Comparison of ENCODE assay signal across 8 cellular contexts in genomic region chr5:115842952-115843351, GRCh38. TPM values are rescaled to one million over a fixed set of nuclear protein-coding genes. Genes with fewer than 3 reads are reported as not detected.
A peak's percentile ranks its signal among the peaks of the same experiment; 100 is the strongest.
DNase-seq lines count a peak whose midpoint lies in the region; ATAC-seq, FAIRE-seq and TF ChIP-seq lines count a peak whose summit lies in the region.

No MANE protein-coding gene starts in this region.

- peak overlapping the region; percentile 92 for H3K27ac Mint-ChIP-seq in activated T-helper 17 cell treated with anti-CD3 and anti-CD28 coated beads, Interleukin-2, amount 50 U/mL, for 72 hours

- intact Hi-C loops in kidney (cut with DNase I) (no loop called here), thyroid gland (cut with DNase I) (no loop called here)

- DNase-seq in activated T-cell treated with anti-CD3 and anti-CD28 coated beads, Interleukin-2, amount 50 U/mL, for 4 hours: no peak
- no peak for DNase-seq in activated T-cell treated with anti-CD3 and anti-CD28 coated beads, Interleukin-2, amount 50 U/mL, for 48 hours
- DNase-seq in kidney (no peak), thyroid gland (no peak)

- no peak for TF ChIP-seq POLR2A in thyroid gland (IDR thresholded peaks at IDR 0.05)

- H3K36me3 ChIP-seq in kidney (ENCODE audit: control insufficient read depth in 1 of 2, insufficient read depth in 2 of 2, low read length in 2 of 2) (peaks cover 0 to 2% of the 10 kb centered on the region in 2 donors), thyroid gland (no peaks in the 10 kb centered on the region)

- 23 to 34% methylated on average over 3 of the region's 3 CpGs for WGBS in thyroid gland, 2 donors

- no peaks in the 10 kb centered on the region for H3K27me3 Mint-ChIP-seq in activated T-cell treated with anti-CD3 and anti-CD28 coated beads, Interleukin-2, amount 50 U/mL, for 4 hours (ENCODE audit: low read depth)
- H3K27me3 Mint-ChIP-seq in activated T-helper 17 cell treated with anti-CD3 and anti-CD28 coated beads, Interleukin-2, amount 50 U/mL, for 72 hours: no peaks in the 10 kb centered on the region

- H3K4me3 ChIP-seq in kidney (ENCODE audit: low read length in 2 of 2): peak overlapping the region; percentile 71 to 96
- H3K4me3 ChIP-seq in thyroid gland (replicated peaks in 1 of 3): peak overlapping the region in 2 of 3 donors; percentile 52 to 73

- no peak for ATAC-seq in activated T-cell treated with anti-CD3 and anti-CD28 coated beads, Interleukin-2, amount 50 U/mL, for 4 hours
- no peak for ATAC-seq in activated T-helper 17 cell treated with anti-CD3 and anti-CD28 coated beads, Interleukin-2, amount 50 U/mL, for 72 hours (replicated peaks)
- ATAC-seq in HG03097 (IDR thresholded peaks at IDR 0.05; ENCODE audit: low FRiP score, unreplicated experiment): no peak
- ATAC-seq in GM21381 (IDR thresholded peaks at IDR 0.05; ENCODE audit: unreplicated experiment): no peak
- no peak for ATAC-seq in HG03196 (IDR thresholded peaks at IDR 0.05; ENCODE audit: unreplicated experiment)

- H3K36me3 Mint-ChIP-seq in activated T-cell treated with anti-CD3 and anti-CD28 coated beads, Interleukin-2, amount 50 U/mL, for 4 hours (ENCODE audit: insufficient read depth): peaks cover 3% of the 10 kb centered on the region
- H3K36me3 Mint-ChIP-seq in activated T-helper 17 cell treated with anti-CD3 and anti-CD28 coated beads, Interleukin-2, amount 50 U/mL, for 72 hours (ENCODE audit: low read depth): peaks cover 48% of the 10 kb centered on the region

- no peak for TF ChIP-seq CTCF in kidney (IDR thresholded peaks at IDR 0.05; ENCODE audit: borderline replicate concordance, extremely low read depth, insufficient read depth)
- no peak for TF ChIP-seq CTCF in thyroid gland (IDR thresholded peaks at IDR 0.05)

- H3K9me3 Mint-ChIP-seq in activated T-cell treated with anti-CD3 and anti-CD28 coated beads, Interleukin-2, amount 50 U/mL, for 4 hours: no peaks in the 10 kb centered on the region
- H3K9me3 Mint-ChIP-seq in activated T-helper 17 cell treated with anti-CD3 and anti-CD28 coated beads, Interleukin-2, amount 50 U/mL, for 72 hours: no peaks in the 10 kb centered on the region

- no peaks in the 10 kb centered on the region for H3K9me3 ChIP-seq in kidney (ENCODE audit: control insufficient read depth in 1 of 2, low read length in 2 of 2)
- no peaks in the 10 kb centered on the region for H3K9me3 ChIP-seq in thyroid gland

- H3K4me1 Mint-ChIP-seq in activated T-cell treated with anti-CD3 and anti-CD28 coated beads, Interleukin-2, amount 50 U/mL, for 4 hours (ENCODE audit: low read depth): peaks cover 53% of the 10 kb centered on the region
- H3K4me1 Mint-ChIP-seq in activated T-helper 17 cell treated with anti-CD3 and anti-CD28 coated beads, Interleukin-2, amount 50 U/mL, for 72 hours: peaks cover 24% of the 10 kb centered on the region

- FAIRE-seq in kidney (lab: Jason Lieb, UNC): no peak

- H3K4me1 ChIP-seq in kidney (ENCODE audit: control insufficient read depth in 1 of 2, insufficient read depth in 1 of 2, low read depth in 1 of 2, low read length in 2 of 2) (peaks cover 15 to 19% of the 10 kb centered on the region in 2 donors), thyroid gland (peaks cover 27 to 28% of the 10 kb centered on the region in 2 donors)

- no peaks in the 10 kb centered on the region for H3K27me3 ChIP-seq in thyroid gland

- H3K9ac ChIP-seq in kidney (ENCODE audit: low read length in 2 of 2): peak overlapping the region; percentile 44 to 92

- H3K27ac ChIP-seq in kidney (ENCODE audit: low read depth in 2 of 2, low read length in 2 of 2): no peak overlapping the region
- no peak overlapping the region for H3K27ac ChIP-seq in thyroid gland

- H3K4me3 Mint-ChIP-seq in activated T-cell treated with anti-CD3 and anti-CD28 coated beads, Interleukin-2, amount 50 U/mL, for 4 hours: peak overlapping the region; percentile 96
- H3K4me3 Mint-ChIP-seq in activated T-helper 17 cell treated with anti-CD3 and anti-CD28 coated beads, Interleukin-2, amount 50 U/mL, for 72 hours: peak overlapping the region; percentile 98

RNA-seq across cellular contexts. Expression of gene AP3S1, which starts 1.2 kb away (rescaled TPM):
- total RNA-seq in activated T-cell treated with anti-CD3 and anti-CD28 coated beads, Interleukin-2, amount 50 U/mL, for 4 hours: 10 to 100 TPM; 42.0 to 53.0 (median 48.5) TPM
- 100 to 1,000 TPM; 114 to 253 TPM for total RNA-seq in activated T-helper 17 cell treated with anti-CD3 and anti-CD28 coated beads, Interleukin-2, amount 50 U/mL, for 72 hours
- total RNA-seq in kidney (54.1 TPM), thyroid gland (100 to 1,000 TPM in 3 of 4 donors, 10 to 100 TPM in 1; 59.2 to 207 (median 149) TPM)
- 50.2 TPM for polyA plus RNA-seq in kidney (ENCODE audit: insufficient read depth, low read depth, low replicate concordance)

RNA-seq across cellular contexts. Expression of gene ATG12, which starts 1.6 kb away (rescaled TPM):
- 10 to 100 TPM; 36.0 to 46.4 (median 41.4) TPM for total RNA-seq in activated T-cell treated with anti-CD3 and anti-CD28 coated beads, Interleukin-2, amount 50 U/mL, for 4 hours
- 10 to 100 TPM; 49.4 to 52.7 TPM for total RNA-seq in activated T-helper 17 cell treated with anti-CD3 and anti-CD28 coated beads, Interleukin-2, amount 50 U/mL, for 72 hours
- total RNA-seq in kidney (30.1 TPM), thyroid gland (10 to 100 TPM; 42.0 to 98.7 (median 68.1) TPM)
- polyA plus RNA-seq in kidney (ENCODE audit: insufficient read depth, low read depth, low replicate concordance): 26.3 TPM

RNA-seq across cellular contexts. Expression of gene CDO1, which starts 26.5 kb away (rescaled TPM):
- total RNA-seq in activated T-cell treated with anti-CD3 and anti-CD28 coated beads, Interleukin-2, amount 50 U/mL, for 4 hours: under 1 TPM in 2 of 3 donors, not detected in 1; 0.26 to 0.28 TPM
- not detected for total RNA-seq in activated T-helper 17 cell treated with anti-CD3 and anti-CD28 coated beads, Interleukin-2, amount 50 U/mL, for 72 hours
- total RNA-seq in kidney (3.0 TPM), thyroid gland (10 to 100 TPM in 3 of 4 donors, 1 to 10 TPM in 1; 4.0 to 40.4 (median 24.0) TPM)
- 1.7 TPM for polyA plus RNA-seq in kidney (ENCODE audit: insufficient read depth, low read depth, low replicate concordance)
